In genomic region chr11:99142237-99142636, GRCh38 we compare ENCODE assay signal across 23 cellular contexts.
"Had no signal": no experiment of that assay in that cellular context is flagged by ENCODE, and none has a peak within 500 bp of the region (broad histone marks: within the 10 kb centered on the region; RNA-seq: fewer than 3 reads in every experiment).

No MANE protein-coding gene starts in this region.

- H3K9me3 Mint-ChIP-seq: nephron progenitor cell had no signal

- H3K27ac ChIP-seq: coronary artery, left lung, neutrophil, parathyroid adenoma, right atrium auricular region, sigmoid colon, thoracic aorta, tibial nerve, upper lobe of right lung, uterus had no signal

- H3K27ac Mint-ChIP-seq: naive thymus-derived CD8-positive, alpha-beta T cell; nephron progenitor cell; progenitor cell of endocrine pancreas; stimulated activated naive B cell treated with anti-CD40 and anti-IgM and Interleukin-4, amounts not matched to agents 10 μg/mL and 1 μg/mL and 100 μg/mL, for 72 hours; stimulated activated naive CD8-positive, alpha-beta T cell treated with anti-CD3 and anti-CD28 coated beads, Interleukin-15, Interleukin-2, amounts not matched to agents 100 ng/mL and 50 ng/mL, for 24 hours had no signal

- H3K4me1 Mint-ChIP-seq: central memory CD8-positive, alpha-beta T cell; naive thymus-derived CD8-positive, alpha-beta T cell; nephron progenitor cell; stimulated activated naive B cell treated with anti-CD40 and anti-IgM and Interleukin-4, amounts not matched to agents 10 μg/mL and 1 μg/mL and 100 μg/mL, for 72 hours had no signal

- H3K27me3 Mint-ChIP-seq: central memory CD8-positive, alpha-beta T cell; naive thymus-derived CD8-positive, alpha-beta T cell; progenitor cell of endocrine pancreas; stimulated activated naive B cell treated with anti-CD40 and anti-IgM and Interleukin-4, amounts not matched to agents 10 μg/mL and 1 μg/mL and 100 μg/mL, for 72 hours; stimulated activated naive CD8-positive, alpha-beta T cell treated with anti-CD3 and anti-CD28 coated beads, Interleukin-15, Interleukin-2, amounts not matched to agents 100 ng/mL and 50 ng/mL, for 24 hours had no signal

- DNase-seq: hypothalamus; left cardiac atrium; left lung; mammary epithelial cell; naive thymus-derived CD8-positive, alpha-beta T cell; nephron progenitor cell; sigmoid colon; stimulated activated CD4-positive, alpha-beta T cell treated with anti-CD3 and anti-CD28 coated beads, Interleukin-2, amount 100 ng/mL, for 24 hours; stimulated activated CD4-positive, alpha-beta T cell treated with anti-CD3 and anti-CD28 coated beads, Interleukin-4, amount 100 ng/mL, for 24 hours; stimulated activated naive B cell treated with anti-CD40 and anti-IgM and Interleukin-4, amounts not matched to agents 10 μg/mL and 1 μg/mL and 100 μg/mL, for 72 hours; upper lobe of right lung; uterus had no signal

- H3K4me3 Mint-ChIP-seq: central memory CD8-positive, alpha-beta T cell; naive thymus-derived CD8-positive, alpha-beta T cell; nephron progenitor cell; stimulated activated naive B cell treated with anti-CD40 and anti-IgM and Interleukin-4, amounts not matched to agents 10 μg/mL and 1 μg/mL and 100 μg/mL, for 72 hours; stimulated activated naive CD8-positive, alpha-beta T cell treated with anti-CD3 and anti-CD28 coated beads, Interleukin-15, Interleukin-2, amounts not matched to agents 100 ng/mL and 50 ng/mL, for 24 hours had no signal

- H3K36me3 Mint-ChIP-seq: stimulated activated naive B cell treated with anti-CD40 and anti-IgM and Interleukin-4, amounts not matched to agents 10 μg/mL and 1 μg/mL and 100 μg/mL, for 72 hours had no signal

- H3K36me3 ChIP-seq: left lung, neutrophil, right atrium auricular region, sigmoid colon, thoracic aorta, tibial nerve, upper lobe of right lung, uterus had no signal

- H3K9ac ChIP-seq: parathyroid adenoma had no signal

- ATAC-seq: left cardiac atrium; left lung; naive thymus-derived CD8-positive, alpha-beta T cell; upper lobe of right lung had no signal

- H3K27me3 ChIP-seq: left lung, neutrophil, right atrium auricular region, sigmoid colon, tibial nerve, upper lobe of right lung, uterus had no signal

- H2AFZ ChIP-seq: parathyroid adenoma had no signal

- H3K4me1 ChIP-seq: left lung, parathyroid adenoma, right atrium auricular region, sigmoid colon, tibial nerve, upper lobe of right lung, uterus had no signal

- H3K4me3 ChIP-seq: coronary artery, left lung, right atrium auricular region, sigmoid colon, thoracic aorta, tibial nerve, upper lobe of right lung, uterus had no signal

- H3K9me3 ChIP-seq: left lung, neutrophil, right atrium auricular region, sigmoid colon, upper lobe of right lung, uterus had no signal

- H3K79me2 ChIP-seq: parathyroid adenoma had no signal

- FAIRE-seq: frontal cortex, keratinocyte had no signal
